In genomic region chr14:93099187-93099586, GRCh38 we compare ENCODE assay signal across 31 cellular contexts. TPM values are rescaled to one million over a fixed set of nuclear protein-coding genes. Genes with fewer than 3 reads are reported as not detected.
DNase-seq lines count a peak whose midpoint lies in the region; ATAC-seq, FAIRE-seq and TF ChIP-seq lines count a peak whose summit lies in the region.
"Had no signal": no experiment of that assay in that cellular context is flagged by ENCODE, and none has a peak within 500 bp of the region (broad histone marks: within the 10 kb centered on the region; RNA-seq: fewer than 3 reads in every experiment).

No MANE protein-coding gene starts in this region.

- H3K23me2 ChIP-seq in H1 (ENCODE audit: low read depth, low read length), result no peaks in the 10 kb centered on the region

- H2BK120ac ChIP-seq in H1 (replicated peaks; ENCODE audit: low read depth, low read length), result no peak overlapping the region

- no peak overlapping the region for H3K18ac ChIP-seq in H1 (ENCODE audit: extremely low read depth, low read length)

- H3K4me1 Mint-ChIP-seq in stimulated activated effector memory CD8-positive, alpha-beta T cell treated with anti-CD3 and anti-CD28 coated beads, Interleukin-12 subunit alpha, Interleukin-12 subunit beta, amount 100 ng/mL, for 72 hours, result peaks cover 54% of the 10 kb centered on the region
- H3K4me1 Mint-ChIP-seq in naive thymus-derived CD8-positive, alpha-beta T cell, result peaks cover 31 to 76% (median 60%) of the 10 kb centered on the region in 4 donors

- FAIRE-seq in H1 (lab: Jason Lieb, UNC), result no peak
- FAIRE-seq: A549, colon, GM18507, H54 had no signal

- no peak overlapping the region for H3K23ac ChIP-seq in H1 (ENCODE audit: insufficient read length)

- H4K91ac ChIP-seq in H1 (replicated peaks; ENCODE audit: insufficient read length, low read length), result no peak overlapping the region

- H3K27me3 Mint-ChIP-seq in naive thymus-derived CD8-positive, alpha-beta T cell, result no peaks in the 10 kb centered on the region
- H3K27me3 Mint-ChIP-seq: activated naive CD8-positive, alpha-beta T cell had no signal

- no peaks in the 10 kb centered on the region for H3K9me3 ChIP-seq in right cardiac atrium (ENCODE audit: control insufficient read depth, low read length)
- no peaks in the 10 kb centered on the region for H3K9me3 ChIP-seq in H1 (ENCODE audit: insufficient read depth in 2 of 2, low read depth in 1 of 2, low read length in 1 of 2)
- H3K9me3 ChIP-seq in right lobe of liver, result no peaks in the 10 kb centered on the region
- no peaks in the 10 kb centered on the region for H3K9me3 ChIP-seq in Peyer's patch
- H3K9me3 ChIP-seq: A549, prostate gland, tibial nerve had no signal

- TF ChIP-seq EP300 in H1 (IDR thresholded peaks at IDR 0.05; ENCODE audit: borderline replicate concordance in 1 of 2, low read depth in 2 of 2, low read length in 2 of 2), result no peak

- H4K8ac ChIP-seq in H1 (ENCODE audit: extremely low read depth, insufficient read depth, low read length), result peak overlapping the region; percentile 83; the same call in 1 of the 2 replicates

- TF ChIP-seq POLR2A in H1 (IDR thresholded peaks at IDR 0.05; ENCODE audit: control extremely low read depth in 1 of 2, low read depth in 2 of 2, low read length in 2 of 2) (no peak), right lobe of liver (IDR thresholded peaks at IDR 0.05) (no peak), Peyer's patch (IDR thresholded peaks at IDR 0.05) (no peak)

- DNase-seq in right cardiac atrium (no peak), Right ventricle myocardium superior (no peak), H1 (ENCODE audit: low read depth in 1 of 2, low spot score in 2 of 2) (no peak), right lobe of liver (no peak), HEK293T (ENCODE audit: extremely low spot score) (no peak), Peyer's patch (no peak)
- DNase-seq in stimulated activated effector memory CD8-positive, alpha-beta T cell treated with anti-CD3 and anti-CD28 coated beads, Interleukin-12 subunit alpha, Interleukin-12 subunit beta, amount 100 ng/mL, for 72 hours (ENCODE audit: low spot score in 2 of 2), result no peak
- DNase-seq in naive thymus-derived CD8-positive, alpha-beta T cell, result no peak
- DNase-seq: activated CD4-positive, alpha-beta T cell treated with anti-CD3 and anti-CD28 coated beads for 4 hours; activated effector memory CD4-positive, alpha-beta T cell treated with Interleukin-2 at 50 U/mL for 16 hours; activated T-cell treated with anti-CD3 and anti-CD28 coated beads, Interleukin-2, amount 50 U/mL, for 1 hour; anterior cingulate cortex; CD8-positive, alpha-beta T cell; effector CD8-positive, alpha-beta T cell; head of caudate nucleus; islet precursor cell; Karpas-422; NCI-H1930; NCI-H526 treated with DMSO at 0.1 percent for 48 hours; stimulated activated CD4-positive, alpha-beta T cell treated with anti-CD3 and anti-CD28 coated beads, Interleukin-4, amount 100 ng/mL, for 1 hour; T1000 had no signal

- H3K4me1 ChIP-seq in right cardiac atrium (ENCODE audit: control insufficient read depth, insufficient read depth, low read length) (peaks cover 21% of the 10 kb centered on the region), H1 (replicated peaks in 1 of 4; ENCODE audit: control insufficient read depth in 3 of 4, insufficient read depth in 4 of 4, low read length in 3 of 4) (peaks cover 3 to 23% (median 7%) of the 10 kb centered on the region in 4 experiments; a peak in 6 of 7 replicates), right lobe of liver (peaks cover 0 to 10% (median 4%) of the 10 kb centered on the region in 4 donors), Peyer's patch (peaks cover 4 to 21% (median 6%) of the 10 kb centered on the region in 4 donors)
- H3K4me1 ChIP-seq: prostate gland had no signal

- H3K4me3 Mint-ChIP-seq in stimulated activated effector memory CD8-positive, alpha-beta T cell treated with anti-CD3 and anti-CD28 coated beads, Interleukin-12 subunit alpha, Interleukin-12 subunit beta, amount 100 ng/mL, for 72 hours, result no peak overlapping the region
- H3K4me3 Mint-ChIP-seq in naive thymus-derived CD8-positive, alpha-beta T cell, result no peak overlapping the region
- H3K4me3 Mint-ChIP-seq: activated naive CD8-positive, alpha-beta T cell; CD8-positive, alpha-beta T cell had no signal

- CTCF ChIA-PET in H1 (lab: Charles Lee; ENCODE audit: partially characterized antibody), result interaction anchor here (0.7 to 13.8 kb wide), 7 partner anchors 7 to 103 kb away, joined by 3 to 128 read pairs (median 5); no protein-coding TSS in a partner anchor
- CTCF ChIA-PET in HEK293T (lab: Yijun Ruan, JAX), result interaction anchor here (1.8 kb wide), 1 partner anchor 14 kb away, joined by 12 read pairs; no protein-coding TSS in a partner anchor

- no peaks in the 10 kb centered on the region for H3K9me3 Mint-ChIP-seq in stimulated activated effector memory CD8-positive, alpha-beta T cell treated with anti-CD3 and anti-CD28 coated beads, Interleukin-12 subunit alpha, Interleukin-12 subunit beta, amount 100 ng/mL, for 72 hours
- no peaks in the 10 kb centered on the region for H3K9me3 Mint-ChIP-seq in naive thymus-derived CD8-positive, alpha-beta T cell
- H3K9me3 Mint-ChIP-seq: CD8-positive, alpha-beta T cell had no signal

- no peak overlapping the region for H2BK15ac ChIP-seq in H1 (ENCODE audit: low read length)

- H3K36me3 ChIP-seq in H1 (ENCODE audit: control insufficient read depth in 2 of 4, insufficient read depth in 4 of 4, low read length in 3 of 4) (no peaks in the 10 kb centered on the region), right lobe of liver (no peaks in the 10 kb centered on the region), Peyer's patch (no peaks in the 10 kb centered on the region)
- H3K36me3 ChIP-seq: prostate gland, tibial nerve had no signal

- H3K79me1 ChIP-seq in H1 (ENCODE audit: low read depth, low read length), result peaks cover 24% of the 10 kb centered on the region

- no peak overlapping the region for H3K14ac ChIP-seq in H1 (ENCODE audit: insufficient read length)

- POLR2A ChIA-PET in H1 (lab: Charles Lee; ENCODE audit: partially characterized antibody), result no interaction called here
- POLR2A ChIA-PET in HEK293T (lab: Yijun Ruan, JAX), result no interaction called here
- POLR2A ChIA-PET in naive thymus-derived CD8-positive, alpha-beta T cell (lab: Charles Lee), result interaction anchor here (0.8 to 1.2 kb wide), 2 partner anchors 10 to 31 kb away, joined by 3 read pairs; no protein-coding TSS in a partner anchor

- peak overlapping the region; percentile 54 for H3K27ac Mint-ChIP-seq in stimulated activated effector memory CD8-positive, alpha-beta T cell treated with anti-CD3 and anti-CD28 coated beads, Interleukin-12 subunit alpha, Interleukin-12 subunit beta, amount 100 ng/mL, for 72 hours
- H3K27ac Mint-ChIP-seq in naive thymus-derived CD8-positive, alpha-beta T cell, result peak overlapping the region in 2 of 10 donors; percentile 12 to 72
- H3K27ac Mint-ChIP-seq: activated naive CD8-positive, alpha-beta T cell; CD8-positive, alpha-beta T cell had no signal

- peaks cover 4 to 90% of the 10 kb centered on the region in 2 experiments; a peak in 3 of 4 replicates for H3K79me2 ChIP-seq in H1 (ENCODE audit: control insufficient read depth in 1 of 2, insufficient read depth in 2 of 2, low read length in 2 of 2)

- H3K56ac ChIP-seq in H1 (replicated peaks; ENCODE audit: insufficient read length, low read depth, low read length), result no peak overlapping the region

- H2BK12ac ChIP-seq in H1 (ENCODE audit: low read depth, low read length), result no peak overlapping the region

- H3K27me3 ChIP-seq in right cardiac atrium (ENCODE audit: control insufficient read depth, insufficient read depth), result no peaks in the 10 kb centered on the region
- H3K27me3 ChIP-seq in H1 (replicated peaks in 1 of 4; ENCODE audit: control insufficient read depth in 3 of 4, extremely low read depth in 1 of 4, insufficient read depth in 3 of 4, low read length in 3 of 4), result no peaks in the 10 kb centered on the region
- no peaks in the 10 kb centered on the region for H3K27me3 ChIP-seq in right lobe of liver
- H3K27me3 ChIP-seq in Peyer's patch, result no peaks in the 10 kb centered on the region
- H3K27me3 ChIP-seq: tibial nerve had no signal

- H3K4me3 ChIP-seq in right cardiac atrium (ENCODE audit: low read length) (no peak overlapping the region), H1 (ENCODE audit: extremely low read depth in 1 of 4, insufficient read depth in 2 of 4, low read depth in 3 of 4, low read length in 4 of 4) (no peak overlapping the region), right lobe of liver (no peak overlapping the region), Peyer's patch (no peak overlapping the region)
- H3K4me3 ChIP-seq: A549, lung, prostate gland, tibial nerve had no signal

- H3K4me2 ChIP-seq in H1 (ENCODE audit: insufficient read depth in 1 of 2, low read depth in 2 of 2, low read length in 2 of 2), result no peak overlapping the region
- H3K4me2 ChIP-seq: A549 had no signal

- H2AK5ac ChIP-seq in H1 (ENCODE audit: low read depth, low read length), result no peak overlapping the region

- TF ChIP-seq CTCF in H1 (IDR thresholded peaks at IDR 0.05; ENCODE audit: control extremely low read depth in 1 of 3, insufficient read depth in 1 of 3, low read depth in 1 of 3, low read length in 3 of 3), result no peak
- TF ChIP-seq CTCF in right lobe of liver (IDR thresholded peaks at IDR 0.05), result no peak
- no peak for TF ChIP-seq CTCF in Peyer's patch (IDR thresholded peaks at IDR 0.05)

- no peak overlapping the region for H2BK20ac ChIP-seq in H1 (ENCODE audit: low read length)

- WGBS in right cardiac atrium, result 62% methylated on average over 8 of the region's 8 CpGs
- 97% methylated on average over 8 of the region's 8 CpGs; no CpG with 5 or more reads in 1 of the 2 experiments for WGBS in H1 (ENCODE audit: extremely low coverage in 1 of 2, insufficient coverage in 1 of 2, insufficient read length in 1 of 2, insufficient replicate concordance in 2 of 2, low coverage in 1 of 2, low lambda C conversion rate in 2 of 2, missing lambda C conversion rate in 1 of 2), 2 experiments
- WGBS in right lobe of liver (ENCODE audit: insufficient coverage, low coverage, low lambda C conversion rate, missing lambda C conversion rate), result 17% methylated on average over 2 of the region's 8 CpGs

- H3K4ac ChIP-seq in H1 (replicated peaks; ENCODE audit: insufficient read length, low read depth, low read length), result no peak overlapping the region

- H4K5ac ChIP-seq in H1 (ENCODE audit: insufficient read length, low read depth, low read length), result no peak overlapping the region

- H3K27ac ChIP-seq in right cardiac atrium (ENCODE audit: low read length) (peak overlapping the region; percentile 7), H1 (ENCODE audit: low read depth, low read length) (no peak overlapping the region; the same call in 1 of the 2 replicates), right lobe of liver (no peak overlapping the region), Peyer's patch (no peak overlapping the region)
- H3K27ac ChIP-seq: A549, prostate gland, VCaP had no signal

- no peak overlapping the region for H3K9ac ChIP-seq in H1 (replicated peaks in 1 of 4; ENCODE audit: extremely low read depth in 1 of 4, low read depth in 3 of 4, low read length in 3 of 4)

- no peak for TF ChIP-seq RAD21 in H1 (IDR thresholded peaks at IDR 0.05 in 1 of 2, conservative IDR thresholded peaks at IDR 0.05 in 1 of 2; ENCODE audit: low read depth in 2 of 2, low read length in 2 of 2)

- intact Hi-C loops in right cardiac atrium (cut with DNase I) (no loop called here), Right ventricle myocardium superior (cut with DNase I) (no loop called here), right lobe of liver (cut with DNase I) (no loop called here)

- H4K20me1 ChIP-seq in H1 (replicated peaks in 1 of 2; ENCODE audit: control insufficient read depth in 1 of 2, insufficient read depth in 2 of 2, low read length in 2 of 2), result peaks cover 12 to 45% of the 10 kb centered on the region in 2 experiments

- no peak overlapping the region for H2AFZ ChIP-seq in H1 (ENCODE audit: low read length)

- peak overlapping the region; percentile 5; the same call in 1 of the 2 replicates for H2BK5ac ChIP-seq in H1 (ENCODE audit: low read depth, low read length)

- peaks cover 7% of the 10 kb centered on the region for H3K36me3 Mint-ChIP-seq in stimulated activated effector memory CD8-positive, alpha-beta T cell treated with anti-CD3 and anti-CD28 coated beads, Interleukin-12 subunit alpha, Interleukin-12 subunit beta, amount 100 ng/mL, for 72 hours
- peaks cover 0 to 2% (median 0%) of the 10 kb centered on the region in 3 donors for H3K36me3 Mint-ChIP-seq in naive thymus-derived CD8-positive, alpha-beta T cell
- H3K36me3 Mint-ChIP-seq: activated naive CD8-positive, alpha-beta T cell; CD8-positive, alpha-beta T cell had no signal

- no peak for ATAC-seq in right cardiac atrium
- ATAC-seq in Right ventricle myocardium superior (ENCODE audit: poor library complexity), result no peak
- ATAC-seq in right lobe of liver, result peak; percentile 3 to 46 (median 16)
- ATAC-seq in stimulated activated effector memory CD8-positive, alpha-beta T cell treated with anti-CD3 and anti-CD28 coated beads, Interleukin-12 subunit alpha, Interleukin-12 subunit beta, amount 100 ng/mL, for 72 hours, result no peak
- no peak for ATAC-seq in naive thymus-derived CD8-positive, alpha-beta T cell
- ATAC-seq: A549; CD8-positive, alpha-beta T cell; Panc1 had no signal

RNA-seq across cellular contexts. Expression of gene ITPK1, which starts 16.5 kb away (rescaled TPM):
- total RNA-seq in right cardiac atrium (100 to 1,000 TPM; 113 to 135 (median 129) TPM), Right ventricle myocardium superior (115 TPM), right lobe of liver (10 to 100 TPM; 28.4 to 61.0 (median 40.0) TPM), Peyer's patch (100 to 1,000 TPM; 132 to 172 (median 157) TPM)
- polyA plus RNA-seq in right cardiac atrium (78.2 TPM), H1 (2011; rRNA removed) (108 and 114 TPM in 2 replicates)
- 143 and 148 TPM in 2 replicates for total RNA-seq in H1 (2021; fragmentation: NEBNext Ultra II Directional; extraction: Animal tissue kit (Norgen Biotek cat#: 25700))
- polyA plus RNA-seq in H1 (2011; cell fraction: cytosol; rRNA removed), result 87.6 TPM
- polyA plus RNA-seq in H1 (2011; cell fraction: nucleus; rRNA removed), result 123 TPM
- 86.3 to 118 TPM (median 110 TPM) in 4 replicates for polyA plus RNA-seq in H1 (2012, experiment 1 of 2)
- polyA plus RNA-seq in H1 (2012, experiment 2 of 2), result 103 TPM
- 62.3 TPM for polyA plus RNA-seq in H1 (2013, experiment 1 of 2)
- polyA plus RNA-seq in H1 (2013, experiment 2 of 2), result 61.5 TPM
- 278 and 326 TPM in 2 replicates for polyA minus RNA-seq in H1 (2011; rRNA and poly(A)+ RNA removed)
- polyA minus RNA-seq in H1 (2011; cell fraction: cytosol; rRNA and poly(A)+ RNA removed), result 85.3 TPM
- polyA minus RNA-seq in H1 (2011; cell fraction: nucleus; rRNA and poly(A)+ RNA removed), result 55.2 TPM
- 10 to 100 TPM; 33.1 to 34.6 TPM for total RNA-seq in naive thymus-derived CD8-positive, alpha-beta T cell
- polyA plus RNA-seq in naive thymus-derived CD8-positive, alpha-beta T cell, result 10 to 100 TPM; 25.3 to 41.1 (median 32.5) TPM

Comparison
In these comparisons a context has a peak if more than half of its experiments do, and no peak if none do; other contexts are left out.
1. ATAC-seq: peak in right lobe of liver (4 of 4); none in right cardiac atrium (0 of 2), Right ventricle myocardium superior (single experiment), stimulated activated effector memory CD8-positive, alpha-beta T cell treated with anti-CD3 and anti-CD28 coated beads, Interleukin-12 subunit alpha, Interleukin-12 subunit beta, amount 100 ng/mL, for 72 hours (single experiment) and naive thymus-derived CD8-positive, alpha-beta T cell (0 of 2).